ENCODE assay signal across 2 cellular contexts in the genomic region with DNA sequence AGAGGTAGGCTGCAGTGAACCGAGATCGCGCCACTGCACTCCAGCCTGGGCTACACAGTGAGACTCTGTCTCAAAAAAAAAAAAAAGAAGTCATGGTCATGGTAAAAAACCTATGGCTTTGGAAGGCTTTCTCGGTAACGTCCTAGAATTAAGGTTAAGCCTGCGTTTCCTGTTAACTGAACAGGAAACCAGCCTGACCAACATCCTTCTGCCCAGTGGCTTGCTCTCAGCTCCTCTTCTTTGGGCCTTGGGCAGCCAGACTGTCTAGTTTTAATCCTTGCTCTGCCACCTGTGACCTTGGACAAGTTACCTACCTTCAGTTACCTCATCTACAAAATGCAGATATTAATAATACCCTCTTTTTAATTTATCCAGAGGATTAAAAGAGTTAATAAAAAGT. TPM values are rescaled to one million over a fixed set of nuclear protein-coding genes. Genes with fewer than 3 reads are reported as not detected.
"Had no signal": no experiment of that assay in that cellular context is flagged by ENCODE, and none has a peak within 500 bp of the region (broad histone marks: within the 10 kb centered on the region; RNA-seq: fewer than 3 reads in every experiment).

No MANE protein-coding gene starts in this region.

RNA-seq across cellular contexts. Expression of gene CHRFAM7A, which starts 27.4 kb away (rescaled TPM):
- total RNA-seq: PC-9, RPMI7951 had no signal
